10 cellular contexts compared by ENCODE assay signal in genomic region chr4:183960021-183960420, GRCh38. TPM values are rescaled to one million over a fixed set of nuclear protein-coding genes. Genes with fewer than 3 reads are reported as not detected.
A peak's percentile ranks its signal among the peaks of the same experiment; 100 is the strongest.
DNase-seq lines count a peak whose midpoint lies in the region; ATAC-seq, FAIRE-seq and TF ChIP-seq lines count a peak whose summit lies in the region.
"Had no signal": no experiment of that assay in that cellular context is flagged by ENCODE, and none has a peak within 500 bp of the region (broad histone marks: within the 10 kb centered on the region; RNA-seq: fewer than 3 reads in every experiment).

No MANE protein-coding gene starts in this region.

- H3K27ac ChIP-seq in breast epithelium: peak overlapping the region in 1 of 2 donors; percentile 40
- H3K27ac ChIP-seq in kidney (ENCODE audit: low read depth in 2 of 2, low read length in 2 of 2): no peak overlapping the region
- H3K27ac ChIP-seq: skin epidermis had no signal

- H3K9me3 ChIP-seq in breast epithelium: no peaks in the 10 kb centered on the region
- no peaks in the 10 kb centered on the region for H3K9me3 ChIP-seq in kidney (ENCODE audit: control insufficient read depth in 1 of 2, low read length in 2 of 2)

- no peak for FAIRE-seq in kidney (lab: Jason Lieb, UNC)

- peak overlapping the region in 1 of 2 donors; percentile 2 for H3K9ac ChIP-seq in kidney (ENCODE audit: low read length in 2 of 2)

- H3K36me3 ChIP-seq in breast epithelium (no peaks in the 10 kb centered on the region), kidney (ENCODE audit: control insufficient read depth in 1 of 2, insufficient read depth in 2 of 2, low read length in 2 of 2) (no peaks in the 10 kb centered on the region)

- TF ChIP-seq POLR2A in breast epithelium (IDR thresholded peaks at IDR 0.05): no peak

- ATAC-seq in GM21390 (IDR thresholded peaks at IDR 0.05; ENCODE audit: unreplicated experiment) (no peak), GM18870 (IDR thresholded peaks at IDR 0.05; ENCODE audit: unreplicated experiment) (no peak)

- no peaks in the 10 kb centered on the region for H3K27me3 ChIP-seq in breast epithelium

- H3K4me3 ChIP-seq in AG10803 (ENCODE audit: low read length): no peak overlapping the region
- peak overlapping the region; percentile 13 to 48 (median 31) for H3K4me3 ChIP-seq in breast epithelium
- peak overlapping the region; percentile 17 to 43 for H3K4me3 ChIP-seq in kidney (ENCODE audit: low read length in 2 of 2)
- H3K4me3 ChIP-seq: skin epidermis had no signal

- intact Hi-C loops in breast epithelium (cut with DNase I; ENCODE audit: low total_unique reads): no loop called here
- intact Hi-C loops in kidney (cut with DNase I): no loop called here

- H3K4me1 ChIP-seq in breast epithelium (no peaks in the 10 kb centered on the region), kidney (ENCODE audit: control insufficient read depth in 1 of 2, insufficient read depth in 1 of 2, low read depth in 1 of 2, low read length in 2 of 2) (peaks cover 5 to 7% of the 10 kb centered on the region in 2 donors)

- TF ChIP-seq CTCF in AG10803 (conservative IDR thresholded peaks at IDR 0.05; ENCODE audit: low read length): no peak
- TF ChIP-seq CTCF in breast epithelium (IDR thresholded peaks at IDR 0.05): no peak
- no peak for TF ChIP-seq CTCF in kidney (IDR thresholded peaks at IDR 0.05; ENCODE audit: borderline replicate concordance, extremely low read depth, insufficient read depth)

- DNase-seq in AG10803 (ENCODE audit: low read depth) (peak; percentile 12), NCI-H1105 (lab: John Stamatoyannopoulos, UW) (peak; percentile 76), breast epithelium (ENCODE audit: low spot score in 2 of 2) (peak in 1 of 2 donors; percentile 63), kidney (no peak), LoVo (ENCODE audit: low spot score) (no peak), SHP77 treated with DMSO at 0.1 percent for 48 hours (lab: John Stamatoyannopoulos, UW) (no peak)

RNA-seq across cellular contexts. Expression of gene STOX2, which starts 54.9 kb away (rescaled TPM):
- 10 to 100 TPM in 2 of 3 donors, 1 to 10 TPM in 1; 7.9 to 11.2 (median 10.7) TPM for total RNA-seq in breast epithelium
- 31.8 TPM for total RNA-seq in kidney
- polyA plus RNA-seq in kidney (ENCODE audit: insufficient read depth, low read depth, low replicate concordance): 0.69 TPM
- total RNA-seq: T-helper 2 cell treated with Interferon-gamma antibody and Interleukin-4, amounts not matched to agents 100 ng/mL and 5 ng/mL, for 36 hours had no signal

Comparison
In these comparisons a context has a peak if more than half of its experiments do, and no peak if none do; other contexts are left out.
1. DNase-seq: peak in AG10803 (single experiment) and NCI-H1105 (single experiment); none in kidney (single experiment), LoVo (single experiment) and SHP77 treated with DMSO at 0.1 percent for 48 hours (single experiment).